Comparison of ENCODE assay signal across 1 cellular context in genomic region chrX:2521927-2522386, GRCh38.
A peak's percentile ranks its signal among the peaks of the same experiment; 100 is the strongest.
TF ChIP-seq lines count a peak whose summit lies in the region.

No MANE protein-coding gene starts in this region.

TF ChIP-seq in GM12878, 131 proteins besides CTCF, POLR2A, EP300 and RAD21 (continued from another document):
- no peak for TF ChIP-seq ZNF592 (IDR thresholded peaks at IDR 0.05)
- no peak for TF ChIP-seq MYC (IDR thresholded peaks at IDR 0.05; ENCODE audit: insufficient read depth, insufficient read length, insufficient replicate concordance, low read length, severe bottlenecking)
- TF ChIP-seq IRF3 (IDR thresholded peaks at IDR 0.05): no peak
- TF ChIP-seq RCOR1 (conservative IDR thresholded peaks at IDR 0.05; ENCODE audit: low read depth, low read length): no peak
- TF ChIP-seq MLLT1 (IDR thresholded peaks at IDR 0.05): 0 out of 2 replicates have a peak, but pooled peaks have one; percentile 41
- TF ChIP-seq ZBTB11 (CRISPR knock-in tag; IDR thresholded peaks at IDR 0.05): no peak
- no peak for TF ChIP-seq ZZZ3 (IDR thresholded peaks at IDR 0.05; ENCODE audit: control insufficient read depth, insufficient read length, low read depth)
- no peak for TF ChIP-seq HDAC2 (IDR thresholded peaks at IDR 0.05)
- TF ChIP-seq NKRF (conservative IDR thresholded peaks at IDR 0.05): no peak
- peak; percentile 82 for TF ChIP-seq ZBTB4 (CRISPR knock-in tag; IDR thresholded peaks at IDR 0.05)
- no peak for TF ChIP-seq CHD4 (IDR thresholded peaks at IDR 0.05)
